Comparison of ENCODE assay signal across 1 cellular context in genomic region chr21:34132202-34132601, GRCh38.
TF ChIP-seq lines count a peak whose summit lies in the region.

No MANE protein-coding gene starts in this region.

TF ChIP-seq in WTC11, 78 proteins besides CTCF, POLR2A, EP300 and RAD21 (continued from another document):
- no peak for TF ChIP-seq ERG (CRISPR knock-in tag; IDR thresholded peaks at IDR 0.05)
- TF ChIP-seq FOXJ3 (CRISPR knock-in tag; IDR thresholded peaks at IDR 0.05; ENCODE audit: borderline replicate concordance) = no peak
TF ChIP-seq in WTC11: peak in this region for 0.
